26 cellular contexts compared by ENCODE assay signal in genomic region chr10:37784678-37785077, GRCh38.
"Had no signal": no experiment of that assay in that cellular context is flagged by ENCODE, and none has a peak within 500 bp of the region (broad histone marks: within the 10 kb centered on the region; RNA-seq: fewer than 3 reads in every experiment).

No MANE protein-coding gene starts in this region.

- H3K36me3 ChIP-seq: colonic mucosa, esophagus squamous epithelium, gastrocnemius medialis, heart right ventricle, left lung, lower lobe of right lung had no signal

- H3K27ac ChIP-seq: colonic mucosa, epithelial cell of prostate, esophagus squamous epithelium, gastrocnemius medialis, heart right ventricle, left lung, lower lobe of right lung had no signal

- H3K4me1 ChIP-seq: colonic mucosa, esophagus squamous epithelium, gastrocnemius medialis, heart right ventricle, left lung, lower lobe of right lung had no signal

- H3K4me3 ChIP-seq: colonic mucosa, esophagus squamous epithelium, gastrocnemius medialis, heart right ventricle, left lung, lower lobe of right lung, mucosa of descending colon had no signal

- ATAC-seq: effector memory CD8-positive, alpha-beta T cell; esophagus mucosa; gastrocnemius medialis; heart right ventricle; left cardiac atrium; left lung; left ventricle myocardium superior; lower lobe of right lung; mucosa of descending colon had no signal

- H3K27me3 ChIP-seq: colonic mucosa, esophagus squamous epithelium, gastrocnemius medialis, heart right ventricle, left lung had no signal

- H3K9me3 ChIP-seq: colonic mucosa had no signal

- DNase-seq: colonic mucosa; cortex of kidney; effector CD8-positive, alpha-beta T cell; effector memory CD8-positive, alpha-beta T cell; endodermal cell; erythroblast; esophagus squamous epithelium; foreskin fibroblast; foreskin melanocyte; gastrocnemius medialis; glutamatergic neuron; head of caudate nucleus; heart right ventricle; hippocampal formation; left cardiac atrium; left lung; left ventricle myocardium superior; lower lobe of right lung; mesenchymal stem cell; mucosa of descending colon; naive B cell had no signal

- FAIRE-seq: endometrium, islet of Langerhans, keratinocyte had no signal
